8 cellular contexts compared by ENCODE assay signal in the genomic region with DNA sequence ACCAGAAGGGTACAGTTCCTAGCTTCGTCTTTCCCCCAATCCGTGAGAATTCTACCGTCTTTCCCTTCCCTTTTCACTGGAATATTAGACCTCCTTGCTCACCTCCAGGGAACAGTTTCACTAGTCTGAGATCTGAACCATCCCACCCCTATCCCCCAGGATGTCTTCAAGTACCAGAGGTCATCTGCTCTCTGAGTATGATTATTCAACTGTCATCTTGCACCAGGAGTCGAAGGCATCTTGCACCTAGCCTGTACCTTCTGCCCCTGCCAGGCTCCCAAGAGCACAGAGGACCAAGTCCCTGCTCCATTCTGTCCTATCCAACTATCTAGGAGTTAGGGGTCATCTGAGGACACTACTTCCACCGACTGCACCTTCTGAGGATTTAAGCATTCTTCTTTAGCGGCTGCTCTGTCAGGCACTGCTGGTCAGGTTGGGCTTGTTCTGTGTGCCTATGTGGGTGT. TPM values are rescaled to one million over a fixed set of nuclear protein-coding genes. Genes with fewer than 3 reads are reported as not detected.
DNase-seq lines count a peak whose midpoint lies in the region; ATAC-seq, FAIRE-seq and TF ChIP-seq lines count a peak whose summit lies in the region.

No MANE protein-coding gene starts in this region.

- 4% methylated on average over 6 of the region's 6 CpGs for WGBS in HepG2 (ENCODE audit: low lambda C conversion rate)

- ATAC-seq in HepG2 (no peak), GM19395 (IDR thresholded peaks at IDR 0.05; ENCODE audit: unreplicated experiment) (no peak)

- H3K27me3 ChIP-seq in astrocyte (ENCODE audit: insufficient read depth, low read length) = no peaks in the 10 kb centered on the region
- no peaks in the 10 kb centered on the region for H3K27me3 ChIP-seq in HepG2 (ENCODE audit: control insufficient read depth in 1 of 2, insufficient read depth in 2 of 2, low read length in 2 of 2)
- H3K27me3 ChIP-seq in tibial artery = no peaks in the 10 kb centered on the region

- H4K20me1 ChIP-seq in astrocyte (ENCODE audit: insufficient read depth, low read length) = peaks cover 7% of the 10 kb centered on the region
- no peaks in the 10 kb centered on the region for H4K20me1 ChIP-seq in HepG2 (ENCODE audit: insufficient read depth, low read length)

- intact Hi-C loops in HepG2 (cut with micrococcal nuclease; ENCODE audit: unreplicated experiment) (loop anchor here (2.0 kb wide), 1 partner anchor 55 kb away; no protein-coding TSS in a partner anchor), tibial artery (cut with DNase I; ENCODE audit: low total_unique reads) (no loop called here)

- H3K9me3 ChIP-seq in astrocyte (ENCODE audit: insufficient read depth, low read depth, low read length) = no peaks in the 10 kb centered on the region
- H3K9me3 ChIP-seq in HepG2 (ENCODE audit: low read length) = no peaks in the 10 kb centered on the region
- H3K9me3 ChIP-seq in tibial artery = no peaks in the 10 kb centered on the region

- H3K4me3 Mint-ChIP-seq in astrocyte (ENCODE audit: unreplicated experiment) = peak overlapping the region; percentile 92

- peak overlapping the region; percentile 75 for H3K27ac ChIP-seq in astrocyte (ENCODE audit: low read depth, low read length)
- H3K27ac ChIP-seq in HepG2 (ENCODE audit: extremely low read length, insufficient read depth, low read length) = peak overlapping the region; percentile 66
- peak overlapping the region; percentile 86 to 93 for H3K27ac ChIP-seq in tibial artery

- no TSS peak for BruUV-seq in HepG2 (replicated peaks; lab: Mats Ljungman, UMichigan)

- TF ChIP-seq POLR2A in HepG2 (IDR thresholded peaks at IDR 0.05; ENCODE audit: insufficient read depth in 1 of 2, low read depth in 2 of 2, low read length in 2 of 2) = no peak

- H3K27ac Mint-ChIP-seq in astrocyte (ENCODE audit: unreplicated experiment) = no peak overlapping the region

- no peaks in the 10 kb centered on the region for H3K27me3 Mint-ChIP-seq in astrocyte (ENCODE audit: low read depth, unreplicated experiment)

- H3K79me2 ChIP-seq in astrocyte (ENCODE audit: insufficient read depth, low read length) = peaks cover 21% of the 10 kb centered on the region
- H3K79me2 ChIP-seq in HepG2 (ENCODE audit: insufficient read depth, low read length) = no peaks in the 10 kb centered on the region

- peaks cover 7% of the 10 kb centered on the region for H3K4me1 Mint-ChIP-seq in astrocyte (ENCODE audit: low read depth, unreplicated experiment)

- POLR2A ChIA-PET in HEK293T (lab: Yijun Ruan, JAX) (interaction anchor here (0.5 to 0.9 kb wide), 3 partner anchors 9 to 57 kb away, joined by 3 to 4 read pairs (median 3); no protein-coding TSS in a partner anchor), HepG2 (lab: Yijun Ruan, JAX) (no interaction called here)

- peak overlapping the region; percentile 88 for H3K4me3 ChIP-seq in astrocyte (ENCODE audit: insufficient read depth, low read depth, low read length)
- peak overlapping the region; percentile 75 to 97 (median 96) for H3K4me3 ChIP-seq in HepG2 (replicated peaks in 1 of 3; ENCODE audit: insufficient read depth in 1 of 3, low read depth in 2 of 3, low read length in 3 of 3)
- peak overlapping the region; percentile 76 to 88 for H3K4me3 ChIP-seq in tibial artery

- in situ Hi-C loops in HepG2 (cut with HindIII; ENCODE audit: extremely low pct_ligation_motif_present, low pct_unique_long_range_greater_than_20kb) = no loop called here

- H2AFZ ChIP-seq in astrocyte (ENCODE audit: low read depth, low read length) (peak overlapping the region; percentile 97), HepG2 (ENCODE audit: low read length) (no peak overlapping the region)

- H3K36me3 ChIP-seq in astrocyte (ENCODE audit: insufficient read depth, low read length) (no peaks in the 10 kb centered on the region), HepG2 (replicated peaks in 1 of 2; ENCODE audit: control insufficient read depth in 1 of 2, insufficient read depth in 2 of 2, low read length in 2 of 2) (no peaks in the 10 kb centered on the region), tibial artery (no peaks in the 10 kb centered on the region)

- H3K9me3 Mint-ChIP-seq in astrocyte (ENCODE audit: unreplicated experiment) = peaks cover 2% of the 10 kb centered on the region

- peak; percentile 6 for DNase-seq in A172 (ENCODE audit: low spot score)
- DNase-seq in HEK293T (ENCODE audit: extremely low spot score) = no peak
- DNase-seq in astrocyte (ENCODE audit: low read depth) = peak; percentile 3
- DNase-seq in HepG2 (ENCODE audit: low spot score) = no peak
- DNase-seq in tibial artery = no peak
- no peak for DNase-seq in cortex of kidney (lab: John Stamatoyannopoulos, UW)
- no peak for DNase-seq in globus pallidus (ENCODE audit: low spot score)

- no peak for FAIRE-seq in astrocyte (lab: Jason Lieb, UNC)
- FAIRE-seq in HepG2 (lab: Jason Lieb, UNC) = no peak

- H3K4me1 ChIP-seq in astrocyte (ENCODE audit: insufficient read depth, low read length) (peaks cover 12% of the 10 kb centered on the region), HepG2 (ENCODE audit: insufficient read depth, low read length) (peaks cover 18% of the 10 kb centered on the region), tibial artery (peaks cover 0 to 21% (median 14%) of the 10 kb centered on the region in 4 donors)

- TF ChIP-seq CTCF in astrocyte (IDR thresholded peaks at IDR 0.05; ENCODE audit: insufficient read depth, low read depth, low read length) (no peak), HepG2 (CRISPR knock-in tag; IDR thresholded peaks at IDR 0.05) (no peak), tibial artery (IDR thresholded peaks at IDR 0.05) (no peak)

- no peak for TF ChIP-seq RAD21 in HepG2 (CRISPR knock-in tag; IDR thresholded peaks at IDR 0.05)

- H3K4me2 ChIP-seq in astrocyte (ENCODE audit: low read length) (peak overlapping the region; percentile 89), HepG2 (ENCODE audit: low read depth, low read length) (peak overlapping the region; percentile 95)

- H3K36me3 Mint-ChIP-seq in astrocyte (ENCODE audit: low read depth, unreplicated experiment) = no peaks in the 10 kb centered on the region

- no peak for TF ChIP-seq EP300 in HepG2 (IDR thresholded peaks at IDR 0.05; ENCODE audit: low read depth in 2 of 2, low read length in 2 of 2)
- no peak for TF ChIP-seq EP300 in HepG2 (CRISPR knock-in tag; IDR thresholded peaks at IDR 0.05; ENCODE audit: borderline replicate concordance)

- H3K9ac ChIP-seq in astrocyte (ENCODE audit: low read length) = peak overlapping the region; percentile 95
- H3K9ac ChIP-seq in HepG2 (ENCODE audit: insufficient read depth, low read depth, low read length) = peak overlapping the region; percentile 82

- CTCF ChIA-PET in HEK293T (lab: Yijun Ruan, JAX) (no interaction called here), HepG2 (lab: Yijun Ruan, JAX; ENCODE audit: low intra/inter-chr PET ratio, low total read pairs) (no interaction called here)

TF ChIP-seq in HEK293T, 16 proteins besides CTCF, POLR2A, EP300 and RAD21:
- TF ChIP-seq BHLHE40 (IDR thresholded peaks at IDR 0.05; ENCODE audit: borderline replicate concordance) (no peak), HDGF (IDR thresholded peaks at IDR 0.05; ENCODE audit: borderline replicate concordance) (0 out of 2 replicates have a peak, but pooled peaks have one; percentile 78)

TF ChIP-seq in HepG2, 621 proteins besides CTCF, POLR2A, EP300 and RAD21 (continues in another document):
- TF ChIP-seq THRA (CRISPR knock-in tag; IDR thresholded peaks at IDR 0.05; ENCODE audit: borderline replicate concordance) = peak; percentile 83; the same call in 1 of the 2 replicates
- peak; percentile 50; the same call in 1 of the 2 replicates for TF ChIP-seq RXRB (CRISPR knock-in tag; IDR thresholded peaks at IDR 0.05; ENCODE audit: borderline replicate concordance)
- TF ChIP-seq CAMTA2 (CRISPR knock-in tag; IDR thresholded peaks at IDR 0.05; ENCODE audit: borderline replicate concordance) = no peak
- 0 out of 2 replicates have a peak, but pooled peaks have one; percentile 42 for TF ChIP-seq MTF2 (CRISPR knock-in tag; IDR thresholded peaks at IDR 0.05; ENCODE audit: borderline replicate concordance)
- TF ChIP-seq ZNF34 (CRISPR knock-in tag; IDR thresholded peaks at IDR 0.05; ENCODE audit: borderline replicate concordance) = no peak

RNA-seq across cellular contexts. Expression of gene ACER3, which starts 0.8 kb away (rescaled TPM):
- total RNA-seq in A172 (2014; rRNA removed; shearing (Covaris generic)) = 17.9 and 18.3 TPM in 2 replicates
- total RNA-seq in astrocyte = 14.9 and 17.3 TPM in 2 replicates
- total RNA-seq in HepG2 (2016; rRNA removed; fragmentation: Illumina TruSeq; extraction: Trizol) = 8.4 and 9.8 TPM in 2 replicates
- 3.3 and 3.8 TPM in 2 replicates for total RNA-seq in HepG2 (2016; cell fraction: cytosol; rRNA removed; fragmentation: Illumina TruSeq; extraction: Trizol; ENCODE audit: low read depth)
- 9.1 and 9.4 TPM in 2 replicates for total RNA-seq in HepG2 (2016; cell fraction: insoluble cytoplasmic fraction; rRNA removed; fragmentation: Illumina TruSeq; extraction: Trizol)
- total RNA-seq in HepG2 (2016; cell fraction: membrane; rRNA removed; fragmentation: Illumina TruSeq; extraction: Trizol) = 5.6 and 6.6 TPM in 2 replicates
- 8.7 and 11.8 TPM in 2 replicates for total RNA-seq in HepG2 (2016; cell fraction: nucleus; rRNA removed; fragmentation: Illumina TruSeq; extraction: Trizol)
- 4.4 and 6.0 TPM in 2 replicates for polyA plus RNA-seq in HepG2 (2011; rRNA removed)
- polyA plus RNA-seq in HepG2 (2011; cell fraction: cytosol; rRNA removed) = 2.6 TPM in 2 replicates
- polyA plus RNA-seq in HepG2 (2011; cell fraction: nucleus; rRNA removed) = 1.9 and 2.0 TPM in 2 replicates
- 2.1 and 3.9 TPM in 2 replicates for polyA plus RNA-seq in HepG2 (2012)
- 5.3 and 6.1 TPM in 2 replicates for polyA plus RNA-seq in HepG2 (2016; cell fraction: cytosol; fragmentation: Illumina TruSeq; extraction: Trizol; ENCODE audit: low read depth)
- polyA plus RNA-seq in HepG2 (2016; cell fraction: insoluble cytoplasmic fraction; fragmentation: Illumina TruSeq; extraction: Trizol; ENCODE audit: low read depth) = 6.5 and 10.2 TPM in 2 replicates
- 4.7 and 6.8 TPM in 2 replicates for polyA plus RNA-seq in HepG2 (2016; cell fraction: membrane; fragmentation: Illumina TruSeq; extraction: Trizol; ENCODE audit: low read depth)
- polyA plus RNA-seq in HepG2 (2016; cell fraction: nucleus; fragmentation: Illumina TruSeq; extraction: Trizol; ENCODE audit: insufficient read depth, low read depth) = 13.1 and 14.2 TPM in 2 replicates
- polyA minus RNA-seq in HepG2 (2011; rRNA and poly(A)+ RNA removed; ENCODE audit: low replicate concordance) = 5.0 and 23.4 TPM in 2 replicates
- 4.7 and 6.3 TPM in 2 replicates for polyA minus RNA-seq in HepG2 (2011; cell fraction: cytosol; rRNA and poly(A)+ RNA removed)
- 6.8 and 8.0 TPM in 2 replicates for polyA minus RNA-seq in HepG2 (2011; cell fraction: nucleus; rRNA and poly(A)+ RNA removed)

Comparison
In these comparisons a context has a peak if more than half of its experiments do, and no peak if none do; other contexts are left out.
1. DNase-seq: peak in A172 (single experiment) and astrocyte (single experiment); none in HEK293T (single experiment), HepG2 (single experiment), tibial artery (0 of 2), cortex of kidney (single experiment) and globus pallidus (single experiment).
2. Peak in every context shown above with its lines, with median percentiles within 50 percentile points of each other: H3K27ac ChIP-seq and H3K4me3 ChIP-seq.